ENCODE assay signal across 17 cellular contexts in genomic region chr2:152376968-152377367, GRCh38. TPM values are rescaled to one million over a fixed set of nuclear protein-coding genes. Genes with fewer than 3 reads are reported as not detected.
DNase-seq lines count a peak whose midpoint lies in the region; ATAC-seq and TF ChIP-seq lines count a peak whose summit lies in the region.
"Had no signal": no experiment of that assay in that cellular context is flagged by ENCODE, and none has a peak within 500 bp of the region (broad histone marks: within the 10 kb centered on the region; RNA-seq: fewer than 3 reads in every experiment).

No MANE protein-coding gene starts in this region.

- H3K4me1 ChIP-seq in PC-3 (ENCODE audit: insufficient read depth, low read length) (peaks cover 36% of the 10 kb centered on the region), right atrium auricular region (peaks cover 0 to 3% of the 10 kb centered on the region in 2 donors), GM23338 (ENCODE audit: insufficient read depth) (peaks cover 12% of the 10 kb centered on the region)

- intact Hi-C loops in PC-3 (cut with micrococcal nuclease) = no loop called here

- no peak overlapping the region for H3K27ac Mint-ChIP-seq in GM23338
- H3K27ac Mint-ChIP-seq: CD4-positive, CD25-positive, alpha-beta regulatory T cell had no signal

- H3K36me3 Mint-ChIP-seq in GM23338 (ENCODE audit: low read depth) = no peaks in the 10 kb centered on the region
- H3K36me3 Mint-ChIP-seq: CD4-positive, CD25-positive, alpha-beta regulatory T cell had no signal

- TF ChIP-seq CTCF in PC-3 (conservative IDR thresholded peaks at IDR 0.05; ENCODE audit: low read depth, low read length) (no peak), right atrium auricular region (IDR thresholded peaks at IDR 0.05) (no peak), GM23338 (conservative IDR thresholded peaks at IDR 0.05; ENCODE audit: low read depth in 2 of 2) (no peak)

- H3K4me2 ChIP-seq in PC-3 (ENCODE audit: low read length) (peak overlapping the region; percentile 15), GM23338 (no peak overlapping the region)

- H2AFZ ChIP-seq in PC-3 (ENCODE audit: low read length) = no peak overlapping the region
- H2AFZ ChIP-seq in GM23338 = no peak overlapping the region

- H3K27me3 ChIP-seq in PC-3 (ENCODE audit: low read length) (no peaks in the 10 kb centered on the region), right atrium auricular region (no peaks in the 10 kb centered on the region), GM23338 (ENCODE audit: insufficient read depth) (no peaks in the 10 kb centered on the region)

- POLR2A ChIA-PET in PC-3 (lab: Charles Lee; ENCODE audit: unreplicated experiment) = no interaction called here

- DNase-seq in EH (ENCODE audit: low read depth) (peak; percentile 31), PC-3 (peak; percentile 77), dermis blood vessel endothelial cell (peak; percentile 27), KG1 (lab: John Stamatoyannopoulos, UW) (no peak), right atrium auricular region (ENCODE audit: low spot score) (no peak), GM23338 (ENCODE audit: low spot score) (no peak), T1000 (lab: John Stamatoyannopoulos, UW) (no peak)
- DNase-seq: CD4-positive, CD25-positive, alpha-beta regulatory T cell; COR-L47; GF-D8; KBM-7; NCI-H1417; NCI-H187; NCI-H2107; NCI-H524 treated with DMSO at 0.1 percent for 48 hours had no signal

- H3K4me3 ChIP-seq in PC-3 (ENCODE audit: low read length) (no peak overlapping the region), right atrium auricular region (no peak overlapping the region), GM23338 (no peak overlapping the region)

- CTCF ChIA-PET in PC-3 (lab: Charles Lee) = no interaction called here

- H3K36me3 ChIP-seq in PC-3 (ENCODE audit: low read depth, low read length) (no peaks in the 10 kb centered on the region), right atrium auricular region (no peaks in the 10 kb centered on the region), GM23338 (ENCODE audit: insufficient read depth) (no peaks in the 10 kb centered on the region)

- H3K9ac ChIP-seq in PC-3 (ENCODE audit: low read length) = no peak overlapping the region

- no peaks in the 10 kb centered on the region for H4K20me1 ChIP-seq in PC-3 (ENCODE audit: low read length)
- H4K20me1 ChIP-seq in GM23338 (replicated peaks; ENCODE audit: insufficient read depth) = peaks cover 56% of the 10 kb centered on the region

- H3K9me3 Mint-ChIP-seq in GM23338 = no peaks in the 10 kb centered on the region

- H3K27me3 Mint-ChIP-seq in GM23338 (ENCODE audit: insufficient read depth, low read depth, poor library complexity) = no peaks in the 10 kb centered on the region
- H3K27me3 Mint-ChIP-seq: CD4-positive, CD25-positive, alpha-beta regulatory T cell had no signal

- no peaks in the 10 kb centered on the region for H3F3A ChIP-seq in PC-3 (ENCODE audit: low read length, unreplicated experiment)
- H3F3A ChIP-seq in GM23338 (replicated peaks; ENCODE audit: low read depth) = no peaks in the 10 kb centered on the region

- no TSS peak for BruUV-seq in PC-3 (replicated peaks; lab: Mats Ljungman, UMichigan)

- H3K9me3 ChIP-seq in PC-3 (ENCODE audit: low read length) (no peaks in the 10 kb centered on the region), right atrium auricular region (no peaks in the 10 kb centered on the region)

- H3K4me3 Mint-ChIP-seq in GM23338 = no peak overlapping the region
- H3K4me3 Mint-ChIP-seq: CD4-positive, CD25-positive, alpha-beta regulatory T cell had no signal

- H3K9me2 ChIP-seq in PC-3 (replicated peaks; ENCODE audit: low read length) (no peaks in the 10 kb centered on the region), GM23338 (ENCODE audit: insufficient read depth) (no peaks in the 10 kb centered on the region)

- H3K79me2 ChIP-seq in PC-3 (ENCODE audit: low read length) (peaks cover 75% of the 10 kb centered on the region), GM23338 (replicated peaks; ENCODE audit: insufficient read depth) (peaks cover 100% of the 10 kb centered on the region)

- H3K27ac ChIP-seq in PC-3 (ENCODE audit: low read length) (0 out of 2 replicates have a peak overlapping the region, but pooled peaks have one; percentile 13), right atrium auricular region (no peak overlapping the region), GM23338 (ENCODE audit: low read depth) (no peak overlapping the region)

- peak; percentile 74 for ATAC-seq in PC-3
- no peak for ATAC-seq in GM23338
- ATAC-seq: Panc1, Right ventricle myocardium inferior had no signal

- H3K4me1 Mint-ChIP-seq in GM23338 = peaks cover 40% of the 10 kb centered on the region
- H3K4me1 Mint-ChIP-seq: CD4-positive, CD25-positive, alpha-beta regulatory T cell had no signal

TF ChIP-seq in GM23338, 12 proteins besides CTCF, POLR2A, EP300 and RAD21:
- TF ChIP-seq STAT1 (IDR thresholded peaks at IDR 0.05; ENCODE audit: unreplicated experiment) (no peak), EZH2 (IDR thresholded peaks at IDR 0.05; ENCODE audit: low read depth, unreplicated experiment) (no peak), JUNB (IDR thresholded peaks at IDR 0.05; ENCODE audit: unreplicated experiment) (no peak), EZH2phosphoT487 (IDR thresholded peaks at IDR 0.05; ENCODE audit: unreplicated experiment) (no peak)
TF ChIP-seq in GM23338: peak in this region for 0.

RNA-seq across cellular contexts. Expression of gene FMNL2, which starts 42.0 kb away (rescaled TPM):
- total RNA-seq in PC-3 (2014; rRNA removed) = 15.6 and 15.8 TPM in 2 replicates
- 44.4 and 60.6 TPM in 2 replicates for total RNA-seq in dermis blood vessel endothelial cell
- 10 to 100 TPM in 1 of 2 donors, 1 to 10 TPM in 1; 6.0 to 11.5 TPM for total RNA-seq in right atrium auricular region
- 43.0 and 45.4 TPM in 2 replicates for total RNA-seq in GM23338 (2014; rRNA removed; shearing (Covaris generic))
- polyA plus RNA-seq in GM23338 (2016; fragmentation: Nextera tagmentation; extraction: Ambion mirVana) = 14.5 and 16.5 TPM in 2 replicates

Comparison
In these comparisons a context has a peak if more than half of its experiments do, and no peak if none do; other contexts are left out.
1. DNase-seq: peak in EH (single experiment), PC-3 (single experiment) and dermis blood vessel endothelial cell (single experiment); none in KG1 (single experiment), right atrium auricular region (single experiment), GM23338 (single experiment) and T1000 (single experiment).